ENCODE assay signal across 14 cellular contexts in the genomic region with DNA sequence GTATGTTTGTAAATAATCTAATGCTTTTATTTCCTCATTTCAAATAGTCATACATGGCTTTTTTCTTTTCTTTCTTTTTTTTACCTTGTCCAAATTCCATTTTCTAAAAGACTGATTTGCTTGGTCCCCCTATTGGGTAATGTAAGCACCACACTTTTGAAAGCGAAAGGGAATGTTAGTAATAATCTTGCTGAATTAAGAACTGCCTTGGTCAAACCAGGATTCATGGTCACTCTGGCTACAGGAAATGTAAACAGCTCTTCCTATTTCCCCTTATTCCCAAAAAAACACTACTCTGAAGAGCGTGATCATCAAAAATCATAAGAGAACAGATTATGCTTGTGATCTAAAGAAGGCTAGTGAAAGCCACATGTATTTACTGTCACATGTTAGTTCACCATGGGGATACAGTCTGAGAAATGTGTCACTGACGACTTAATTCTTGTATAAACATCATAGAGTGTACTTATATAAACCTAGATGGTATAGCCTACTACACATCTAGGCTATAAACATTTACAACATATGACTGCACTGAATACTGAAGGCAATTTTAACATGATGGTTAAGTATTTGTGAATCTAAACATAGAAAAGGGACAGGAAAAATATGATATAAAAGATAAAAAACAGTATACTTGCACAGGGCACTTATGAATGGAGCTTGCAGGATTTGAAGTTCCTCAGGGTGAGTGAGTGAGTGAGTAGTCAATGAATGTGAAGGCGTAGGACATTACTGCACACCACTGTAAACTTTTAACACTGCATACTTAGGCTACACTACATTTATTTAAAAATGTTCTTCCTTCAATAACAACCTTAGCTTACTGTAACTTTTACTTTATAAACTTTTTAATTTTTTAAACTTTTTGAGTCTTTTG.
A peak's percentile ranks its signal among the peaks of the same experiment; 100 is the strongest.
DNase-seq lines count a peak whose midpoint lies in the region; ATAC-seq and TF ChIP-seq lines count a peak whose summit lies in the region.
"Had no signal": no experiment of that assay in that cellular context is flagged by ENCODE, and none has a peak within 500 bp of the region (broad histone marks: within the 10 kb centered on the region; RNA-seq: fewer than 3 reads in every experiment).

No MANE protein-coding gene starts in this region.

- H3K27me3 Mint-ChIP-seq in natural killer cell (ENCODE audit: low read depth in 2 of 2), result no peaks in the 10 kb centered on the region

- H3K36me3 ChIP-seq in endocrine pancreas (ENCODE audit: control insufficient read depth, insufficient read depth, low read length) (no peaks in the 10 kb centered on the region), SK-N-SH (replicated peaks in 1 of 2; ENCODE audit: control insufficient read depth in 1 of 2, insufficient read depth in 2 of 2, low read length in 1 of 2) (peaks cover 18 to 20% of the 10 kb centered on the region in 2 experiments), esophagus squamous epithelium (peaks cover 0 to 81% (median 0%) of the 10 kb centered on the region in 3 donors)

- no peak for TF ChIP-seq CTCF in SK-N-SH (IDR thresholded peaks at IDR 0.05)
- TF ChIP-seq CTCF in natural killer cell (IDR thresholded peaks at IDR 0.05), result no peak
- no peak for TF ChIP-seq CTCF in esophagus squamous epithelium (IDR thresholded peaks at IDR 0.05)

- CTCF ChIA-PET in SK-N-SH (lab: Yijun Ruan, JAX), result interaction anchor here (0.9 to 1.4 kb wide), 2 partner anchors 76 to 176 kb away, joined by 3 to 4 read pairs; partner anchors contain the start of genes ANKRD31 and HMGCR

- H3K4me3 Mint-ChIP-seq in natural killer cell, result no peak overlapping the region

- peak; percentile 9 for DNase-seq in AG20443 (ENCODE audit: low spot score)
- DNase-seq in LHCN-M2 (ENCODE audit: low read depth), result peak; percentile 71
- DNase-seq in midbrain (lab: John Stamatoyannopoulos, UW), result peak; percentile 1
- DNase-seq in SK-N-SH, result no peak
- no peak for DNase-seq in natural killer cell
- DNase-seq in esophagus squamous epithelium (lab: John Stamatoyannopoulos, UW), result no peak
- no peak for DNase-seq in RPMI8226
- DNase-seq: effector CD4-positive, alpha-beta T cell; kidney; stimulated activated CD8-positive, alpha-beta memory T cell treated with anti-CD3 and anti-CD28 coated beads, Interleukin-4, amount 100 ng/mL, for 48 hours; T-helper 2 cell had no signal

- no peak overlapping the region for H3K9ac ChIP-seq in endocrine pancreas (ENCODE audit: control insufficient read depth, insufficient read depth, low read length)
- H3K9ac ChIP-seq in SK-N-SH, result no peak overlapping the region

- ATAC-seq in natural killer cell, result no peak

- H3K4me3 ChIP-seq in endocrine pancreas (ENCODE audit: control insufficient read depth, insufficient read depth, low read length), result peak overlapping the region; percentile 52
- no peak overlapping the region for H3K4me3 ChIP-seq in SK-N-SH (ENCODE audit: low read depth in 2 of 2, low read length in 1 of 2)
- H3K4me3 ChIP-seq in esophagus squamous epithelium, result no peak overlapping the region
- H3K4me3 ChIP-seq: right atrium auricular region had no signal

- H3K27ac Mint-ChIP-seq in natural killer cell, result peak overlapping the region in 1 of 2 donors; percentile 10

- no peaks in the 10 kb centered on the region for H3K36me3 Mint-ChIP-seq in natural killer cell

- H3K27ac ChIP-seq in SK-N-SH (ENCODE audit: low read depth in 2 of 2, low read length in 1 of 2) (no peak overlapping the region), esophagus squamous epithelium (no peak overlapping the region)
- H3K27ac ChIP-seq: right atrium auricular region had no signal

- no peaks in the 10 kb centered on the region for H3K27me3 ChIP-seq in endocrine pancreas (ENCODE audit: control insufficient read depth, insufficient read depth, low read length)
- H3K27me3 ChIP-seq in SK-N-SH (ENCODE audit: insufficient read depth), result no peaks in the 10 kb centered on the region
- no peaks in the 10 kb centered on the region for H3K27me3 ChIP-seq in esophagus squamous epithelium
- H3K27me3 ChIP-seq: right atrium auricular region had no signal

- H3K4me1 ChIP-seq in endocrine pancreas (ENCODE audit: control insufficient read depth, insufficient read depth, low read length) (peaks cover 13% of the 10 kb centered on the region), SK-N-SH (ENCODE audit: control insufficient read depth in 1 of 2, insufficient read depth in 2 of 2, low read depth in 1 of 2, low read length in 1 of 2) (no peaks in the 10 kb centered on the region), esophagus squamous epithelium (no peaks in the 10 kb centered on the region)
- H3K4me1 ChIP-seq: Caco-2, right atrium auricular region had no signal

- no peaks in the 10 kb centered on the region for H3K9me3 Mint-ChIP-seq in natural killer cell

- WGBS in SK-N-SH (ENCODE audit: low lambda C conversion rate), result 95% methylated on average over 4 of the region's 4 CpGs
- WGBS in esophagus squamous epithelium, 2 donors, result 75 to 88% methylated on average over 4 of the region's 4 CpGs

- no peaks in the 10 kb centered on the region for H3K9me2 ChIP-seq in SK-N-SH

- no peak for TF ChIP-seq EP300 in SK-N-SH (IDR thresholded peaks at IDR 0.05; ENCODE audit: borderline replicate concordance in 1 of 2, low read depth in 1 of 2, low read length in 1 of 2)

- POLR2A ChIA-PET in SK-N-SH (lab: Yijun Ruan, JAX), result no interaction called here

- no peak for TF ChIP-seq POLR2A in esophagus squamous epithelium (IDR thresholded peaks at IDR 0.05)

- H3K79me2 ChIP-seq in SK-N-SH (ENCODE audit: insufficient read depth), result no peaks in the 10 kb centered on the region

- no peaks in the 10 kb centered on the region for H4K20me1 ChIP-seq in SK-N-SH (ENCODE audit: insufficient read depth)

- intact Hi-C loops in natural killer cell (cut with micrococcal nuclease), result no loop called here
- intact Hi-C loops in esophagus squamous epithelium (cut with DNase I), result no loop called here

- no peaks in the 10 kb centered on the region for H3K9me3 ChIP-seq in endocrine pancreas (ENCODE audit: control insufficient read depth, low read length)
- no peaks in the 10 kb centered on the region for H3K9me3 ChIP-seq in SK-N-SH
- H3K9me3 ChIP-seq in esophagus squamous epithelium, result no peaks in the 10 kb centered on the region
- H3K9me3 ChIP-seq: Caco-2, right atrium auricular region had no signal

- H3K4me1 Mint-ChIP-seq in natural killer cell, result peaks cover 14 to 19% of the 10 kb centered on the region in 2 donors

- H3K4me2 ChIP-seq in SK-N-SH, result no peak overlapping the region

- TF ChIP-seq RAD21 in SK-N-SH (IDR thresholded peaks at IDR 0.05; ENCODE audit: low read length), result no peak

- peaks cover 6% of the 10 kb centered on the region for H3F3A ChIP-seq in SK-N-SH (replicated peaks; ENCODE audit: insufficient read depth)

- no peak overlapping the region for H2AFZ ChIP-seq in SK-N-SH (ENCODE audit: low read depth)

TF ChIP-seq in SK-N-SH, 30 proteins besides CTCF, POLR2A, EP300 and RAD21 (continues in another document):
- TF ChIP-seq, protein P1, sequence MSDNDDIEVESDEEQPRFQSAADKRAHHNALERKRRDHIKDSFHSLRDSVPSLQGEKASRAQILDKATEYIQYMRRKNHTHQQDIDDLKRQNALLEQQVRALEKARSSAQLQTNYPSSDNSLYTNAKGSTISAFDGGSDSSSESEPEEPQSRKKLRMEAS (IDR thresholded peaks at IDR 0.05; ENCODE audit: low read depth), result no peak
- TF ChIP-seq RXRA (IDR thresholded peaks at IDR 0.05; ENCODE audit: borderline replicate concordance, low read depth) (no peak), ELF1 (IDR thresholded peaks at IDR 0.05) (no peak), CHD2 (IDR thresholded peaks at IDR 0.05; ENCODE audit: low read length, partially characterized antibody) (no peak), TCF12 (IDR thresholded peaks at IDR 0.05) (no peak), TEAD4 (IDR thresholded peaks at IDR 0.05; ENCODE audit: borderline replicate concordance, insufficient read depth) (no peak), NRF1 (IDR thresholded peaks at IDR 0.05; ENCODE audit: low read depth, low read length) (no peak), EZH2phosphoT487 (IDR thresholded peaks at IDR 0.05; ENCODE audit: borderline replicate concordance, low read depth) (no peak), USF1 (IDR thresholded peaks at IDR 0.05; ENCODE audit: borderline replicate concordance, low read depth) (no peak), MEF2A (IDR thresholded peaks at IDR 0.05; ENCODE audit: borderline replicate concordance, low read depth) (no peak), ZBTB33 (IDR thresholded peaks at IDR 0.05; ENCODE audit: borderline replicate concordance, low read depth) (no peak)
- TF ChIP-seq, protein P2, sequence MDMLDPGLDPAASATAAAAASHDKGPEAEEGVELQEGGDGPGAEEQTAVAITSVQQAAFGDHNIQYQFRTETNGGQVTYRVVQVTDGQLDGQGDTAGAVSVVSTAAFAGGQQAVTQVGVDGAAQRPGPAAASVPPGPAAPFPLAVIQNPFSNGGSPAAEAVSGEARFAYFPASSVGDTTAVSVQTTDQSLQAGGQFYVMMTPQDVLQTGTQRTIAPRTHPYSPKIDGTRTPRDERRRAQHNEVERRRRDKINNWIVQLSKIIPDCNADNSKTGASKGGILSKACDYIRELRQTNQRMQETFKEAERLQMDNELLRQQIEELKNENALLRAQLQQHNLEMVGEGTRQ (IDR thresholded peaks at IDR 0.05; ENCODE audit: borderline replicate concordance, low read depth, low read length), result no peak

Comparison
In these comparisons a context has a peak if more than half of its experiments do, and no peak if none do; other contexts are left out.
1. DNase-seq: peak in AG20443 (single experiment), LHCN-M2 (single experiment) and midbrain (single experiment); none in SK-N-SH (single experiment), natural killer cell (single experiment), esophagus squamous epithelium (single experiment) and RPMI8226 (single experiment).